Comparison of ENCODE assay signal across 25 cellular contexts in the genomic region with DNA sequence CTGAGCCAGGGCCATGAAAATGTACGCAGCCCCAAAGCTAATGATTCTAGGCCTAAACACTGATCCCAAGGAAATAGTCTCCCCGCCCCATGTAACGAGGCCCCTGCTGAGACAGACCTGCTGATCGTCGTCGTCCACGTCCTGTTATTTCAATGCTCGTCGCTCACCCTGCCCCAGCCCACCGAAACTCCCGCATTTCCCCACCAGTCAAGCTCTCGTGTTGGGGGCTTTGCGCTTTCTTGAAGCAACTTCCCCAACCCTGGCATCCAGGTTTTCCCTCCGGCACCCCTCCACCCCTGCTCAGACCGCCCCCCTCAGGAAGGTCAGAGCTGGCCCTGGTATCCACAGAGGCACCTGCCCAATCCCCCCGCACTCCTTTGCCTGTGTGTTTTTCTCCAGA. TPM values are rescaled to one million over a fixed set of nuclear protein-coding genes. Genes with fewer than 3 reads are reported as not detected.
A peak's percentile ranks its signal among the peaks of the same experiment; 100 is the strongest.
DNase-seq lines count a peak whose midpoint lies in the region; ATAC-seq and TF ChIP-seq lines count a peak whose summit lies in the region.
"Had no signal": no experiment of that assay in that cellular context is flagged by ENCODE, and none has a peak within 500 bp of the region (broad histone marks: within the 10 kb centered on the region; RNA-seq: fewer than 3 reads in every experiment).

No MANE protein-coding gene starts in this region.

- DNase-seq in MCF 10A (ENCODE audit: unreplicated experiment) (no peak), mammary epithelial cell (no peak), chondrocyte (ENCODE audit: low spot score) (peak; percentile 32), neuronal stem cell (ENCODE audit: low spot score) (no peak), hippocampal formation (lab: John Stamatoyannopoulos, UW) (no peak), AML-193 (lab: John Stamatoyannopoulos, UW) (no peak)
- DNase-seq: DMS53, GDM1, KG1, NCI-H1092 treated with DMSO at 0.1 percent for 48 hours, NCI-H146, NCI-H2029, NCI-H2227 treated with DMSO at 0.1 percent for 48 hours, NCI-H510A, PC-9, SHP77 treated with DMSO at 0.1 percent for 48 hours, SK-N-SH had no signal

- H3K9ac ChIP-seq in mammary epithelial cell (ENCODE audit: insufficient read depth, low read length) = no peak overlapping the region
- H3K9ac ChIP-seq in neuronal stem cell (ENCODE audit: low read depth, low read length, poor library complexity) = no peak overlapping the region
- H3K9ac ChIP-seq: SK-N-SH had no signal

- H3K36me3 Mint-ChIP-seq in MCF 10A (ENCODE audit: insufficient read depth, unreplicated experiment) (peaks cover 6% of the 10 kb centered on the region), chondrocyte (ENCODE audit: low read depth) (peaks cover 7% of the 10 kb centered on the region)

- CTCF ChIA-PET in MCF 10A (lab: Yijun Ruan, JAX) (no interaction called here), mammary epithelial cell (lab: Charles Lee; ENCODE audit: low non-redundant PET) (no interaction called here)

- intact Hi-C loops in MCF 10A (cut with micrococcal nuclease) = no loop called here
- intact Hi-C loops in mammary epithelial cell (cut with micrococcal nuclease) = loop anchor here (5.0 kb wide), 1 partner anchor 125 kb away; no protein-coding TSS in a partner anchor

- H4K91ac ChIP-seq in neuronal stem cell (ENCODE audit: low read depth, low read length, poor library complexity) = no peak overlapping the region

- H3K79me2 ChIP-seq in mammary epithelial cell (ENCODE audit: insufficient read depth, low read length) = no peaks in the 10 kb centered on the region

- dilution Hi-C loops in mammary epithelial cell (cut with HindIII; ENCODE audit: low sequenced_read_pairs) = loop anchor here (10.0 kb wide), 3 partner anchors 278 to 522 kb away; no protein-coding TSS in a partner anchor

- no peak overlapping the region for H2BK120ac ChIP-seq in neuronal stem cell (ENCODE audit: low read depth, low read length)

- H3K9me3 ChIP-seq in mammary epithelial cell (replicated peaks; ENCODE audit: insufficient read depth, low read length) (peaks cover 8% of the 10 kb centered on the region), neuronal stem cell (replicated peaks in 1 of 2; ENCODE audit: control insufficient read depth in 2 of 2, insufficient read depth in 1 of 2, low read depth in 1 of 2, low read length in 2 of 2) (peaks cover 4 to 11% of the 10 kb centered on the region in 2 donors)
- H3K9me3 ChIP-seq: SK-N-SH had no signal

- H3K4me1 Mint-ChIP-seq in MCF 10A (ENCODE audit: insufficient read depth, unreplicated experiment) (no peaks in the 10 kb centered on the region), chondrocyte (ENCODE audit: low read depth) (peaks cover 29% of the 10 kb centered on the region)

- no peaks in the 10 kb centered on the region for H3K79me1 ChIP-seq in neuronal stem cell (ENCODE audit: low read depth, low read length)

- no peak overlapping the region for H3K23ac ChIP-seq in neuronal stem cell (ENCODE audit: low read depth, low read length, poor library complexity)

- H3K4me3 Mint-ChIP-seq in MCF 10A (ENCODE audit: unreplicated experiment) (no peak overlapping the region), chondrocyte (ENCODE audit: unreplicated experiment) (no peak overlapping the region)

- H4K20me1 ChIP-seq in mammary epithelial cell (ENCODE audit: insufficient read depth, low read length) = no peaks in the 10 kb centered on the region

- H3K36me3 ChIP-seq in mammary epithelial cell (ENCODE audit: insufficient read depth, low read length) = no peaks in the 10 kb centered on the region
- no peaks in the 10 kb centered on the region for H3K36me3 ChIP-seq in neuronal stem cell (replicated peaks in 1 of 2; ENCODE audit: control insufficient read depth in 2 of 2, insufficient read depth in 2 of 2, low read length in 2 of 2)

- ATAC-seq in GM19351 (IDR thresholded peaks at IDR 0.05; ENCODE audit: unreplicated experiment) (no peak), HG03520 (IDR thresholded peaks at IDR 0.05; ENCODE audit: unreplicated experiment) (no peak)

- H3K4me2 ChIP-seq in mammary epithelial cell (ENCODE audit: insufficient read depth, low read depth, low read length) (no peak overlapping the region), neuronal stem cell (ENCODE audit: insufficient read depth, low read length, poor library complexity, severe bottlenecking) (no peak overlapping the region)
- H3K4me2 ChIP-seq: PC-9, SK-N-SH had no signal

- H3K18ac ChIP-seq in neuronal stem cell (ENCODE audit: low read length) = peak overlapping the region; percentile 4

- no peak overlapping the region for H2AK5ac ChIP-seq in neuronal stem cell (ENCODE audit: low read depth, low read length)

- TF ChIP-seq CTCF in MCF 10A (IDR thresholded peaks at IDR 0.05; ENCODE audit: unreplicated experiment) (no peak), mammary epithelial cell (conservative IDR thresholded peaks at IDR 0.05 in 1 of 2, IDR thresholded peaks at IDR 0.05 in 1 of 2; ENCODE audit: extremely low read depth in 1 of 2, insufficient read depth in 1 of 2, low read depth in 1 of 2, low read length in 2 of 2) (no peak), chondrocyte (IDR thresholded peaks at IDR 0.05) (no peak)

- no peak overlapping the region for H3K4ac ChIP-seq in neuronal stem cell (ENCODE audit: low read length)

- H3K27ac Mint-ChIP-seq in MCF 10A (ENCODE audit: low read depth, unreplicated experiment) (peak overlapping the region; percentile 59), chondrocyte (ENCODE audit: unreplicated experiment) (no peak overlapping the region)

- H3K4me1 ChIP-seq in mammary epithelial cell (ENCODE audit: insufficient read depth, low read length) = peaks cover 18% of the 10 kb centered on the region
- H3K4me1 ChIP-seq in neuronal stem cell (ENCODE audit: control insufficient read depth in 2 of 2, insufficient read depth in 1 of 2, low read depth in 1 of 2, low read length in 2 of 2) = peaks cover 0 to 11% of the 10 kb centered on the region in 2 donors

- BruUV-seq in MCF 10A (replicated peaks; lab: Mats Ljungman, UMichigan) (no TSS peak), mammary epithelial cell (replicated peaks; lab: Mats Ljungman, UMichigan) (no TSS peak)

- H3K4me3 ChIP-seq in mammary epithelial cell (replicated peaks in 1 of 3; ENCODE audit: insufficient read depth in 1 of 3, low read depth in 2 of 3, low read length in 3 of 3) (no peak overlapping the region), neuronal stem cell (ENCODE audit: low read length in 2 of 2) (no peak overlapping the region)
- H3K4me3 ChIP-seq: PC-9 had no signal

- no peak overlapping the region for H2BK12ac ChIP-seq in neuronal stem cell (ENCODE audit: low read length)

- no peak overlapping the region for H2BK5ac ChIP-seq in neuronal stem cell (ENCODE audit: low read length)

- H3K27me3 ChIP-seq in mammary epithelial cell (ENCODE audit: insufficient read depth, low read length) (no peaks in the 10 kb centered on the region), neuronal stem cell (ENCODE audit: control insufficient read depth in 3 of 3, insufficient read depth in 3 of 3, low read depth in 1 of 3, low read length in 3 of 3) (no peaks in the 10 kb centered on the region)

- no peak overlapping the region for H2BK15ac ChIP-seq in neuronal stem cell (ENCODE audit: low read length)

- in situ Hi-C loops in mammary epithelial cell (cut with MboI; ENCODE audit: low sequenced_read_pairs in 2 of 2) = no loop called here

- 100% methylated on average over 5 of the region's 16 CpGs for WGBS in mammary epithelial cell (ENCODE audit: low coverage, missing lambda C conversion rate)
- WGBS in neuronal stem cell (ENCODE audit: extremely low coverage in 2 of 2, insufficient read length in 2 of 2, insufficient replicate concordance in 1 of 2), 2 donors = no CpG with 5 or more reads among the region's 16 CpGs

- no peaks in the 10 kb centered on the region for H3K27me3 Mint-ChIP-seq in MCF 10A (ENCODE audit: insufficient read depth, unreplicated experiment)
- no peaks in the 10 kb centered on the region for H3K27me3 Mint-ChIP-seq in chondrocyte (ENCODE audit: low read depth)

- H3K27ac ChIP-seq in mammary epithelial cell (ENCODE audit: insufficient read depth, low read depth, low read length) (no peak overlapping the region), neuronal stem cell (replicated peaks; ENCODE audit: low read length) (no peak overlapping the region)
- H3K27ac ChIP-seq: C4-2B, HL-60, RWPE1 had no signal

- H2AFZ ChIP-seq in mammary epithelial cell (ENCODE audit: low read depth, low read length) (no peak overlapping the region), neuronal stem cell (ENCODE audit: low read length) (no peak overlapping the region)
- H2AFZ ChIP-seq: PC-9 had no signal

- POLR2A ChIA-PET in MCF 10A (lab: Yijun Ruan, JAX) = no interaction called here

- no peak overlapping the region for H3K14ac ChIP-seq in neuronal stem cell (ENCODE audit: low read length)

- H4K8ac ChIP-seq in neuronal stem cell (ENCODE audit: low read depth, low read length) = no peak overlapping the region

- H3K9me3 Mint-ChIP-seq in MCF 10A (ENCODE audit: unreplicated experiment) (no peaks in the 10 kb centered on the region), chondrocyte (ENCODE audit: low read depth) (peaks cover 11% of the 10 kb centered on the region)

RNA-seq across cellular contexts. Expression of a gene that starts 58.8 kb away (rescaled TPM):
- total RNA-seq in MCF 10A (2022) = not detected in 2 replicates
- not detected for total RNA-seq in mammary epithelial cell
- polyA plus RNA-seq in mammary epithelial cell = not detected
- polyA minus RNA-seq in mammary epithelial cell = 0.16 TPM
- not detected in 3 replicates for total RNA-seq in chondrocyte
- 0.06 TPM for polyA plus RNA-seq in neuronal stem cell (2013, experiment 1 of 2)
- 0.01 TPM for polyA plus RNA-seq in neuronal stem cell (2013, experiment 2 of 2)
- total RNA-seq: A172, HT1080, PC-9 had no signal
- polyA plus RNA-seq: AG04450, SK-N-SH had no signal
